Comparison of ENCODE assay signal across 2 cellular contexts in genomic region chr15:61175024-61175423, GRCh38.
A peak's percentile ranks its signal among the peaks of the same experiment; 100 is the strongest.
TF ChIP-seq lines count a peak whose summit lies in the region.

No MANE protein-coding gene starts in this region.

TF ChIP-seq in A549, 52 proteins besides CTCF, POLR2A, EP300 and RAD21 (continued from another document):
- TF ChIP-seq REST (IDR thresholded peaks at IDR 0.05): peak; percentile 81
- TF ChIP-seq RNF2 (IDR thresholded peaks at IDR 0.05; ENCODE audit: borderline replicate concordance, low read depth): no peak
- no peak for TF ChIP-seq RCOR1 (IDR thresholded peaks at IDR 0.05; ENCODE audit: low read depth, low read length)
- no peak for TF ChIP-seq ATOH8 (CRISPR knock-in tag; IDR thresholded peaks at IDR 0.05; ENCODE audit: low read depth)
- TF ChIP-seq CBX2 (IDR thresholded peaks at IDR 0.05; ENCODE audit: borderline replicate concordance, low read depth): no peak
TF ChIP-seq in A549: peak in this region for 1.

TF ChIP-seq in WTC11, 78 proteins besides CTCF, POLR2A, EP300 and RAD21 (continued from another document):
- TF ChIP-seq USF2 (CRISPR knock-in tag; IDR thresholded peaks at IDR 0.05) (no peak), MLX (CRISPR knock-in tag; IDR thresholded peaks at IDR 0.05) (no peak), ETV6 (CRISPR knock-in tag; IDR thresholded peaks at IDR 0.05) (no peak), FOXJ3 (CRISPR knock-in tag; IDR thresholded peaks at IDR 0.05; ENCODE audit: borderline replicate concordance) (no peak), AR (CRISPR knock-in tag; IDR thresholded peaks at IDR 0.05) (no peak), KAT7 (CRISPR knock-in tag; IDR thresholded peaks at IDR 0.05; ENCODE audit: borderline replicate concordance) (no peak), JAZF1 (CRISPR knock-in tag; IDR thresholded peaks at IDR 0.05) (no peak), ZNF416 (CRISPR knock-in tag; IDR thresholded peaks at IDR 0.05) (no peak), ZNF121 (CRISPR knock-in tag; IDR thresholded peaks at IDR 0.05) (no peak)
